In genomic region chr1:78603206-78603605, GRCh38 we compare ENCODE assay signal across 17 cellular contexts. TPM values are rescaled to one million over a fixed set of nuclear protein-coding genes. Genes with fewer than 3 reads are reported as not detected.
DNase-seq lines count a peak whose midpoint lies in the region; ATAC-seq, FAIRE-seq and TF ChIP-seq lines count a peak whose summit lies in the region.
"Had no signal": no experiment of that assay in that cellular context is flagged by ENCODE, and none has a peak within 500 bp of the region (broad histone marks: within the 10 kb centered on the region; RNA-seq: fewer than 3 reads in every experiment).

No MANE protein-coding gene starts in this region.

- H3K27me3 Mint-ChIP-seq in astrocyte (ENCODE audit: low read depth, unreplicated experiment), result no peaks in the 10 kb centered on the region

- H3K27me3 ChIP-seq in astrocyte (ENCODE audit: insufficient read depth, low read length) (no peaks in the 10 kb centered on the region), ovary (no peaks in the 10 kb centered on the region)
- H3K27me3 ChIP-seq: BLaER1 had no signal

- no peak overlapping the region for H2AFZ ChIP-seq in astrocyte (ENCODE audit: low read depth, low read length)

- H3K36me3 ChIP-seq in astrocyte (ENCODE audit: insufficient read depth, low read length) (no peaks in the 10 kb centered on the region), ovary (no peaks in the 10 kb centered on the region)
- H3K36me3 ChIP-seq: BLaER1, HAP-1 had no signal

- no peak for FAIRE-seq in astrocyte (lab: Jason Lieb, UNC)
- FAIRE-seq: A549, GM12878, GM18507, H1, K562 had no signal

- WGBS in ovary, 3 donors, result 96 to 98% (median 97%) methylated on average over 1 of the region's 1 CpG

- no peak overlapping the region for H3K9ac ChIP-seq in astrocyte (ENCODE audit: low read length)
- H3K9ac ChIP-seq: BLaER1 had no signal

- no peaks in the 10 kb centered on the region for H3K36me3 Mint-ChIP-seq in astrocyte (ENCODE audit: low read depth, unreplicated experiment)
- H3K36me3 Mint-ChIP-seq: CD8-positive, alpha-beta memory T cell had no signal

- H3K4me2 ChIP-seq in astrocyte (ENCODE audit: low read length), result no peak overlapping the region
- H3K4me2 ChIP-seq: A549, BLaER1 had no signal

- ATAC-seq in GM19395 (IDR thresholded peaks at IDR 0.05; ENCODE audit: unreplicated experiment), result no peak
- ATAC-seq: A549, GM12878, K562 had no signal

- TF ChIP-seq EP300 in ovary (IDR thresholded peaks at IDR 0.05), result no peak

- no peaks in the 10 kb centered on the region for H3K9me3 Mint-ChIP-seq in astrocyte (ENCODE audit: unreplicated experiment)
- H3K9me3 Mint-ChIP-seq: CD8-positive, alpha-beta memory T cell had no signal

- TF ChIP-seq CTCF in astrocyte (IDR thresholded peaks at IDR 0.05; ENCODE audit: insufficient read depth, low read depth, low read length) (no peak), fibroblast of pulmonary artery (IDR thresholded peaks at IDR 0.05; ENCODE audit: low read length, missing control alignments) (no peak), ovary (IDR thresholded peaks at IDR 0.05) (no peak)

- peak; percentile 5 for DNase-seq in GM03348 (ENCODE audit: low spot score)
- DNase-seq in astrocyte (ENCODE audit: low read depth), result peak; percentile 38
- DNase-seq in fibroblast of pulmonary artery (ENCODE audit: low read depth), result peak; percentile 13
- no peak for DNase-seq in NCI-H187 (lab: John Stamatoyannopoulos, UW)
- no peak for DNase-seq in ovary
- DNase-seq: AML-193; Caco-2; CD8-positive, alpha-beta memory T cell; DND-41 had no signal

- no peaks in the 10 kb centered on the region for H3K79me2 ChIP-seq in astrocyte (ENCODE audit: insufficient read depth, low read length)

- TF ChIP-seq POLR2A in ovary (IDR thresholded peaks at IDR 0.05), result no peak

- intact Hi-C loops in ovary (cut with DNase I), result loop anchor here in 3 of 4 donors (10.0 kb wide), 3 partner anchors 448 to 468 kb away; no protein-coding TSS in a partner anchor

- H3K4me3 Mint-ChIP-seq in astrocyte (ENCODE audit: unreplicated experiment), result no peak overlapping the region
- H3K4me3 Mint-ChIP-seq: CD8-positive, alpha-beta memory T cell had no signal

- no peaks in the 10 kb centered on the region for H3K4me1 Mint-ChIP-seq in astrocyte (ENCODE audit: low read depth, unreplicated experiment)
- H3K4me1 Mint-ChIP-seq: CD8-positive, alpha-beta memory T cell had no signal

- no peaks in the 10 kb centered on the region for H3K4me1 ChIP-seq in astrocyte (ENCODE audit: insufficient read depth, low read length)
- no peaks in the 10 kb centered on the region for H3K4me1 ChIP-seq in ovary (ENCODE audit: insufficient read depth)
- H3K4me1 ChIP-seq: A549, BLaER1, Caco-2, HAP-1 had no signal

- no peak overlapping the region for H3K4me3 ChIP-seq in astrocyte (ENCODE audit: insufficient read depth, low read depth, low read length)
- no peak overlapping the region for H3K4me3 ChIP-seq in fibroblast of pulmonary artery (replicated peaks; ENCODE audit: low read depth, low read length)
- no peak overlapping the region for H3K4me3 ChIP-seq in ovary
- H3K4me3 ChIP-seq: A549, BLaER1, GM12878, HAP-1, K562 had no signal

- no peaks in the 10 kb centered on the region for H3K9me3 ChIP-seq in astrocyte (ENCODE audit: insufficient read depth, low read depth, low read length)
- H3K9me3 ChIP-seq in ovary, result no peaks in the 10 kb centered on the region
- H3K9me3 ChIP-seq: A549, BLaER1, Caco-2, HAP-1 had no signal

- H3K27ac Mint-ChIP-seq in astrocyte (ENCODE audit: unreplicated experiment), result no peak overlapping the region
- H3K27ac Mint-ChIP-seq: CD8-positive, alpha-beta memory T cell had no signal

- no peak overlapping the region for H3K27ac ChIP-seq in astrocyte (ENCODE audit: low read depth, low read length)
- no peak overlapping the region for H3K27ac ChIP-seq in ovary
- H3K27ac ChIP-seq: A549, BLaER1 had no signal

- no peaks in the 10 kb centered on the region for H4K20me1 ChIP-seq in astrocyte (ENCODE audit: insufficient read depth, low read length)
- H4K20me1 ChIP-seq: BLaER1 had no signal

RNA-seq across cellular contexts. Expression of gene IFI44L, which starts 17.0 kb away (rescaled TPM):
- total RNA-seq in astrocyte, result 184 and 271 TPM in 2 replicates
- total RNA-seq in ovary, result 10 to 100 TPM in 3 of 7 donors, 1 to 10 TPM in 4; 4.3 to 21.1 (median 9.5) TPM
- polyA plus RNA-seq in ovary, result 10 to 100 TPM; 15.0 to 36.0 TPM
- total RNA-seq: Caco-2, H1 had no signal
- polyA plus RNA-seq: H1 had no signal

RNA-seq across cellular contexts. Expression of gene IFI44, which starts 46.4 kb away (rescaled TPM):
- total RNA-seq in astrocyte, result 144 and 176 TPM in 2 replicates
- total RNA-seq in ovary, result 10 to 100 TPM in 6 of 7 donors, 1 to 10 TPM in 1; 7.3 to 30.7 (median 14.5) TPM
- polyA plus RNA-seq in ovary, result 10 to 100 TPM; 32.9 to 40.7 TPM
- total RNA-seq: Caco-2, H1 had no signal
- polyA plus RNA-seq: H1, K562 had no signal

Comparison
In these comparisons a context has a peak if more than half of its experiments do, and no peak if none do; other contexts are left out.
1. DNase-seq: peak in GM03348 (single experiment), astrocyte (single experiment) and fibroblast of pulmonary artery (single experiment); none in NCI-H187 (0 of 2) and ovary (0 of 5).